In genomic region chr11:119338318-119338890, GRCh38 we compare ENCODE assay signal across 1 cellular context.
TF ChIP-seq lines count a peak whose summit lies in the region.

No MANE protein-coding gene starts in this region.

TF ChIP-seq in HCT116, 20 proteins besides CTCF, POLR2A, EP300 and RAD21 (continued from another document):
- TF ChIP-seq, protein P1, sequence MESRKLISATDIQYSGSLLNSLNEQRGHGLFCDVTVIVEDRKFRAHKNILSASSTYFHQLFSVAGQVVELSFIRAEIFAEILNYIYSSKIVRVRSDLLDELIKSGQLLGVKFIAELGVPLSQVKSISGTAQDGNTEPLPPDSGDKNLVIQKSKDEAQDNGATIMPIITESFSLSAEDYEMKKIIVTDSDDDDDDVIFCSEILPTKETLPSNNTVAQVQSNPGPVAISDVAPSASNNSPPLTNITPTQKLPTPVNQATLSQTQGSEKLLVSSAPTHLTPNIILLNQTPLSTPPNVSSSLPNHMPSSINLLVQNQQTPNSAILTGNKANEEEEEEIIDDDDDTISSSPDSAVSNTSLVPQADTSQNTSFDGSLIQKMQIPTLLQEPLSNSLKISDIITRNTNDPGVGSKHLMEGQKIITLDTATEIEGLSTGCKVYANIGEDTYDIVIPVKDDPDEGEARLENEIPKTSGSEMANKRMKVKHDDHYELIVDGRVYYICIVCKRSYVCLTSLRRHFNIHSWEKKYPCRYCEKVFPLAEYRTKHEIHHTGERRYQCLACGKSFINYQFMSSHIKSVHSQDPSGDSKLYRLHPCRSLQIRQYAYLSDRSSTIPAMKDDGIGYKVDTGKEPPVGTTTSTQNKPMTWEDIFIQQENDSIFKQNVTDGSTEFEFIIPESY (IDR thresholded peaks at IDR 0.05; ENCODE audit: extremely low read depth, insufficient replicate concordance, low read length): no peak
